16 cellular contexts compared by ENCODE assay signal in the genomic region with DNA sequence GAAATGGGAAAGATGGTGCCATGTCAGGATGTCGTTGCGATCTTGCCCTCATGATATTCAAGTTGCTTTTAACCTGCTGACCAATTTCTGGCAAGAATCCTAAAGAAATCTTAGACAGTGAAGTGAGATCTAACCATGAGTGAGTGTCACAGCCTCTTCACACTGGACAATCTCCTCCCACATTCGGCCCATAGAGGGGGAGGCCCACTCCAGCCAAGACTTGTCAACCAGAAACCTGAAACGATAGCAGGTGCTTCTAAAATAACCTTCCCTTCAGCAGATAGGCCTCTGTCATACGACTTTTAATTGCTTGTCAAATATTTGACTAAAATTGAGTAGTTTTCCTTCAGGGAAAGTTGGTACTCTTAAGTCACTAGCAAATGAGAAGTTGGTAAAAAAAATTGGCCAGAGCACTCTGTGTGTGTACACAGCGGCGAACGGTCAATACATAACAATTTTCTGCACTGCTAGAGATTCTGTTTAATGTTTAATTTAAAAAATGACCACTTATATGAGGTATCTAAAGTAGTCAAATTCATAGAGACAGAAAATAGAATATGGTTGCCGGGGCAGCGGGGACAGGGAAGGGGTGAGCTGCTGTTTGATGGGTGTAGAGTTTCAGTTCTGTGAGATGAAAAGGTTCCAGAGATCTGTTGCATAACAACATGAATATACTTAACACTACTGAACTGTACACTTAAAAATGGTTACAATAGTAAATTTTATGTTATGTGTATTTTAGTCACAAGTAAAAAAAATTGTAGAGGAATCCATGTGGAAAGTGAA.
DNase-seq lines count a peak whose midpoint lies in the region; ATAC-seq lines count a peak whose summit lies in the region.
"Had no signal": no experiment of that assay in that cellular context is flagged by ENCODE, and none has a peak within 500 bp of the region (broad histone marks: within the 10 kb centered on the region; RNA-seq: fewer than 3 reads in every experiment).

No MANE protein-coding gene starts in this region.

- H3K4me1 Mint-ChIP-seq in effector memory CD8-positive, alpha-beta T cell (ENCODE audit: low read depth in 2 of 2): no peaks in the 10 kb centered on the region
- H3K4me1 Mint-ChIP-seq: activated CD4-positive, alpha-beta T cell treated with anti-CD3 and anti-CD28 coated beads, Interleukin-2, amount 10 ng/mL, durations not matched to agents 7 days and 5 days; GM23338 had no signal

- 83 to 84% methylated on average over 10 of the region's 10 CpGs for WGBS in GM23248 (ENCODE audit: low coverage in 1 of 2, low lambda C conversion rate in 2 of 2, missing lambda C conversion rate in 2 of 2), 2 experiments

- H3K36me3 ChIP-seq in skeletal muscle tissue (ENCODE audit: control insufficient read depth in 3 of 3, insufficient read depth in 3 of 3, low read length in 3 of 3): no peaks in the 10 kb centered on the region
- H3K36me3 ChIP-seq in GM23248 (ENCODE audit: low read depth): no peaks in the 10 kb centered on the region
- H3K36me3 ChIP-seq: BLaER1, transverse colon had no signal

- H3K4me3 Mint-ChIP-seq in effector memory CD8-positive, alpha-beta T cell: no peak overlapping the region
- H3K4me3 Mint-ChIP-seq: activated CD4-positive, alpha-beta T cell treated with anti-CD3 and anti-CD28 coated beads, Interleukin-2, amount 10 ng/mL, durations not matched to agents 7 days and 5 days; activated T-cell treated with anti-CD3 and anti-CD28 coated beads, Interleukin-2, amount 50 U/mL, for 4 hours; GM23338 had no signal

- in situ Hi-C loops in GM23248 (cut with MboI): no loop called here

- H3K9ac ChIP-seq in skeletal muscle tissue (ENCODE audit: low read depth in 1 of 3, low read length in 3 of 3) (no peak overlapping the region), GM23248 (no peak overlapping the region)
- H3K9ac ChIP-seq: BLaER1 had no signal

- H3K27me3 Mint-ChIP-seq in effector memory CD8-positive, alpha-beta T cell: peaks cover 18 to 27% of the 10 kb centered on the region in 2 donors

- DNase-seq in NCI-H2029 (lab: John Stamatoyannopoulos, UW): peak; percentile 70
- peak; percentile 80 for DNase-seq in SHP77 treated with DMSO at 0.1 percent for 48 hours (lab: John Stamatoyannopoulos, UW)
- DNase-seq in effector memory CD8-positive, alpha-beta T cell: no peak
- no peak for DNase-seq in GM23248
- no peak for DNase-seq in NCI-H526 (lab: John Stamatoyannopoulos, UW)
- DNase-seq: activated CD4-positive, alpha-beta T cell treated with anti-CD3 and anti-CD28 coated beads, Interleukin-2, amount 10 ng/mL, durations not matched to agents 7 days and 5 days; activated T-cell treated with anti-CD3 and anti-CD28 coated beads, Interleukin-2, amount 50 U/mL, for 4 hours; cerebellar nuclear complex; naive B cell; NCI-H446 treated with DMSO at 0.1 percent for 48 hours; RPMI8226; transverse colon had no signal

- H3K4me3 ChIP-seq in skeletal muscle tissue (ENCODE audit: low read length in 3 of 3): no peak overlapping the region
- no peak overlapping the region for H3K4me3 ChIP-seq in GM23248
- H3K4me3 ChIP-seq: BLaER1, GM23338, transverse colon had no signal

- H3K27ac Mint-ChIP-seq in effector memory CD8-positive, alpha-beta T cell: no peak overlapping the region
- H3K27ac Mint-ChIP-seq: activated CD4-positive, alpha-beta T cell treated with anti-CD3 and anti-CD28 coated beads, Interleukin-2, amount 10 ng/mL, durations not matched to agents 7 days and 5 days; GM23338 had no signal

- no peaks in the 10 kb centered on the region for H3K9me3 Mint-ChIP-seq in effector memory CD8-positive, alpha-beta T cell
- H3K9me3 Mint-ChIP-seq: activated CD4-positive, alpha-beta T cell treated with anti-CD3 and anti-CD28 coated beads, Interleukin-2, amount 10 ng/mL, durations not matched to agents 7 days and 5 days; activated T-cell treated with anti-CD3 and anti-CD28 coated beads, Interleukin-2, amount 50 U/mL, for 4 hours; naive B cell had no signal

- no peaks in the 10 kb centered on the region for H3K9me2 ChIP-seq in GM23248 (ENCODE audit: insufficient read depth)

- no peaks in the 10 kb centered on the region for H3F3A ChIP-seq in GM23248 (ENCODE audit: insufficient read depth)

- H3K79me2 ChIP-seq in GM23248 (ENCODE audit: insufficient read depth): no peaks in the 10 kb centered on the region

- H3K4me2 ChIP-seq in GM23248 (ENCODE audit: unreplicated experiment): no peak overlapping the region
- H3K4me2 ChIP-seq: BLaER1, GM23338 had no signal

- H3K36me3 Mint-ChIP-seq in effector memory CD8-positive, alpha-beta T cell (ENCODE audit: insufficient read depth): no peaks in the 10 kb centered on the region
- H3K36me3 Mint-ChIP-seq: naive B cell had no signal

- peak; percentile 68 for ATAC-seq in GM19463 (IDR thresholded peaks at IDR 0.05; ENCODE audit: unreplicated experiment)
- no peak for ATAC-seq in effector memory CD8-positive, alpha-beta T cell (replicated peaks)
- ATAC-seq: activated T-cell treated with anti-CD3 and anti-CD28 coated beads, Interleukin-2, amount 50 U/mL, for 4 hours; GM23338 had no signal

- H3K9me3 ChIP-seq in skeletal muscle tissue (ENCODE audit: control insufficient read depth in 3 of 3, low read length in 3 of 3): no peaks in the 10 kb centered on the region
- no peaks in the 10 kb centered on the region for H3K9me3 ChIP-seq in GM23248 (ENCODE audit: low read depth)
- H3K9me3 ChIP-seq: BLaER1, transverse colon had no signal

- H3K27me3 ChIP-seq in skeletal muscle tissue (ENCODE audit: control insufficient read depth in 3 of 3, insufficient read depth in 3 of 3, low read length in 3 of 3) (no peaks in the 10 kb centered on the region), GM23248 (replicated peaks; ENCODE audit: insufficient read depth) (no peaks in the 10 kb centered on the region)
- H3K27me3 ChIP-seq: BLaER1, transverse colon had no signal

- H3K4me1 ChIP-seq in skeletal muscle tissue (ENCODE audit: control insufficient read depth in 3 of 3, insufficient read depth in 3 of 3, low read length in 3 of 3): peaks cover 0 to 7% (median 7%) of the 10 kb centered on the region in 3 donors
- no peaks in the 10 kb centered on the region for H3K4me1 ChIP-seq in GM23248 (ENCODE audit: insufficient read depth)
- H3K4me1 ChIP-seq: transverse colon had no signal

- no peak overlapping the region for H2AFZ ChIP-seq in GM23248
- H2AFZ ChIP-seq: GM23338 had no signal

- H3K27ac ChIP-seq in skeletal muscle tissue (ENCODE audit: low read depth, low read length) (peak overlapping the region; percentile 37), GM23248 (no peak overlapping the region)
- H3K27ac ChIP-seq: BLaER1, transverse colon had no signal

- no peaks in the 10 kb centered on the region for H4K20me1 ChIP-seq in GM23248 (ENCODE audit: insufficient read depth)
- H4K20me1 ChIP-seq: BLaER1 had no signal

Comparison
In these comparisons a context has a peak if more than half of its experiments do, and no peak if none do; other contexts are left out.
1. DNase-seq: peak in NCI-H2029 (single experiment) and SHP77 treated with DMSO at 0.1 percent for 48 hours (single experiment); none in effector memory CD8-positive, alpha-beta T cell (0 of 3), GM23248 (single experiment) and NCI-H526 (0 of 2).